Comparison of ENCODE assay signal across 9 cellular contexts in the genomic region with DNA sequence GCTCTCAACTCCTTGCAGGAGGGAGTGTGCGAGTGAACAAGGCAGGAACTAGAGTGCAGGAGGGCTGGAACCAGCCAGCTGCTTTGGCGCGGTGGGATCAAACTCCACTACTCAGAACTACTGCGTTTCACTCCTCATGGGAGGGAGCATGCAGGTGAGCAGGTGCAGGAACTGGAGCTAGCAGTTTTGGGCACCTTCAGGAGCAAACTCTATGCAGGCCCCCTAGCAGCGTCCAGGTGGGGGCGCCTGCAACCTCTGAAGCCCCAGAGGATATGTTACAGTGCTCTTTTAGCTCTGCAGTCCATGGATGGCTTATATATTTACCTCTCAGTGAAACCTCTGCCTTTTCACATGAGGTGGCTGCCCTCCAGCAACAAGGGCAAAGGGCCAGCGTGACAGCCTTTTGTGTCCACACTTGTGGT.
DNase-seq lines count a peak whose midpoint lies in the region; ATAC-seq and TF ChIP-seq lines count a peak whose summit lies in the region.
"Had no signal": no experiment of that assay in that cellular context is flagged by ENCODE, and none has a peak within 500 bp of the region (broad histone marks: within the 10 kb centered on the region; RNA-seq: fewer than 3 reads in every experiment).

No MANE protein-coding gene starts in this region.

- H3K4me1 ChIP-seq in lower lobe of right lung (no peaks in the 10 kb centered on the region), suprapubic skin (no peaks in the 10 kb centered on the region)

- WGBS in suprapubic skin, result 29% methylated on average over 7 of the region's 7 CpGs

- H3K4me3 ChIP-seq in lower lobe of right lung (no peak overlapping the region), suprapubic skin (no peak overlapping the region)
- H3K4me3 ChIP-seq: ovary had no signal

- intact Hi-C loops in lower lobe of right lung (cut with DNase I), result no loop called here

- no peak for TF ChIP-seq POLR2A in suprapubic skin (IDR thresholded peaks at IDR 0.05)

- TF ChIP-seq EP300 in suprapubic skin (IDR thresholded peaks at IDR 0.05), result no peak

- H3K36me3 Mint-ChIP-seq in brain, result no peaks in the 10 kb centered on the region
- no peaks in the 10 kb centered on the region for H3K36me3 Mint-ChIP-seq in stimulated activated memory B cell treated with anti-CD40 and anti-IgM and Interleukin-4, amounts not matched to agents 10 μg/mL and 1 μg/mL and 100 μg/mL, for 72 hours

- H3K27ac ChIP-seq in lower lobe of right lung, result no peak overlapping the region
- no peak overlapping the region for H3K27ac ChIP-seq in suprapubic skin
- H3K27ac ChIP-seq: ovary had no signal

- peak; percentile 80 for ATAC-seq in GM18498 (IDR thresholded peaks at IDR 0.05; ENCODE audit: unreplicated experiment)
- ATAC-seq in HG03159 (IDR thresholded peaks at IDR 0.05; ENCODE audit: unreplicated experiment), result peak; percentile 82
- peak; percentile 56 to 71 for ATAC-seq in lower lobe of right lung
- ATAC-seq in stimulated activated memory B cell treated with anti-CD40 and anti-IgM and Interleukin-4, amounts not matched to agents 10 μg/mL and 1 μg/mL and 100 μg/mL, for 72 hours, result no peak
- ATAC-seq in HG03469 (IDR thresholded peaks at IDR 0.05; ENCODE audit: unreplicated experiment), result no peak

- H3K27ac Mint-ChIP-seq in brain, result no peak overlapping the region
- H3K27ac Mint-ChIP-seq in stimulated activated memory B cell treated with anti-CD40 and anti-IgM and Interleukin-4, amounts not matched to agents 10 μg/mL and 1 μg/mL and 100 μg/mL, for 72 hours, result no peak overlapping the region

- no peaks in the 10 kb centered on the region for H3K27me3 ChIP-seq in lower lobe of right lung (ENCODE audit: low read depth)
- H3K27me3 ChIP-seq in suprapubic skin, result no peaks in the 10 kb centered on the region
- H3K27me3 ChIP-seq: ovary had no signal

- no peaks in the 10 kb centered on the region for H3K27me3 Mint-ChIP-seq in brain
- H3K27me3 Mint-ChIP-seq in stimulated activated memory B cell treated with anti-CD40 and anti-IgM and Interleukin-4, amounts not matched to agents 10 μg/mL and 1 μg/mL and 100 μg/mL, for 72 hours, result no peaks in the 10 kb centered on the region

- no peaks in the 10 kb centered on the region for H3K9me3 Mint-ChIP-seq in brain
- H3K9me3 Mint-ChIP-seq in stimulated activated memory B cell treated with anti-CD40 and anti-IgM and Interleukin-4, amounts not matched to agents 10 μg/mL and 1 μg/mL and 100 μg/mL, for 72 hours, result no peaks in the 10 kb centered on the region

- H3K4me1 Mint-ChIP-seq in brain, result peaks cover 5% of the 10 kb centered on the region
- H3K4me1 Mint-ChIP-seq in stimulated activated memory B cell treated with anti-CD40 and anti-IgM and Interleukin-4, amounts not matched to agents 10 μg/mL and 1 μg/mL and 100 μg/mL, for 72 hours, result no peaks in the 10 kb centered on the region

- H3K4me3 Mint-ChIP-seq in brain, result no peak overlapping the region
- H3K4me3 Mint-ChIP-seq in stimulated activated memory B cell treated with anti-CD40 and anti-IgM and Interleukin-4, amounts not matched to agents 10 μg/mL and 1 μg/mL and 100 μg/mL, for 72 hours, result no peak overlapping the region

- H3K9me3 ChIP-seq in lower lobe of right lung, result no peaks in the 10 kb centered on the region
- no peaks in the 10 kb centered on the region for H3K9me3 ChIP-seq in suprapubic skin
- H3K9me3 ChIP-seq: ovary had no signal

- peak; percentile 24 to 32 for TF ChIP-seq CTCF in brain (conservative IDR thresholded peaks at IDR 0.05)
- peak; percentile 28 for TF ChIP-seq CTCF in lower lobe of right lung (IDR thresholded peaks at IDR 0.05)
- no peak for TF ChIP-seq CTCF in suprapubic skin (IDR thresholded peaks at IDR 0.05)

- DNase-seq in lower lobe of right lung (no peak), suprapubic skin (ENCODE audit: low spot score in 2 of 2) (no peak)
- DNase-seq in activated CD8-positive, alpha-beta memory T cell treated with anti-CD3 and anti-CD28 coated beads for 24 hours, result no peak

- H3K36me3 ChIP-seq in lower lobe of right lung (no peaks in the 10 kb centered on the region), suprapubic skin (no peaks in the 10 kb centered on the region)
- H3K36me3 ChIP-seq: ovary had no signal

Comparison
In these comparisons a context has a peak if more than half of its experiments do, and no peak if none do; other contexts are left out.
1. ATAC-seq: peak in GM18498 (single experiment), HG03159 (single experiment) and lower lobe of right lung (2 of 2); none in stimulated activated memory B cell treated with anti-CD40 and anti-IgM and Interleukin-4, amounts not matched to agents 10 μg/mL and 1 μg/mL and 100 μg/mL, for 72 hours (single experiment) and HG03469 (single experiment).
2. CTCF ChIP-seq: peak in brain (2 of 2) and lower lobe of right lung (single experiment); none in suprapubic skin (0 of 2).